Comparison of ENCODE assay signal across 8 cellular contexts in the genomic region with DNA sequence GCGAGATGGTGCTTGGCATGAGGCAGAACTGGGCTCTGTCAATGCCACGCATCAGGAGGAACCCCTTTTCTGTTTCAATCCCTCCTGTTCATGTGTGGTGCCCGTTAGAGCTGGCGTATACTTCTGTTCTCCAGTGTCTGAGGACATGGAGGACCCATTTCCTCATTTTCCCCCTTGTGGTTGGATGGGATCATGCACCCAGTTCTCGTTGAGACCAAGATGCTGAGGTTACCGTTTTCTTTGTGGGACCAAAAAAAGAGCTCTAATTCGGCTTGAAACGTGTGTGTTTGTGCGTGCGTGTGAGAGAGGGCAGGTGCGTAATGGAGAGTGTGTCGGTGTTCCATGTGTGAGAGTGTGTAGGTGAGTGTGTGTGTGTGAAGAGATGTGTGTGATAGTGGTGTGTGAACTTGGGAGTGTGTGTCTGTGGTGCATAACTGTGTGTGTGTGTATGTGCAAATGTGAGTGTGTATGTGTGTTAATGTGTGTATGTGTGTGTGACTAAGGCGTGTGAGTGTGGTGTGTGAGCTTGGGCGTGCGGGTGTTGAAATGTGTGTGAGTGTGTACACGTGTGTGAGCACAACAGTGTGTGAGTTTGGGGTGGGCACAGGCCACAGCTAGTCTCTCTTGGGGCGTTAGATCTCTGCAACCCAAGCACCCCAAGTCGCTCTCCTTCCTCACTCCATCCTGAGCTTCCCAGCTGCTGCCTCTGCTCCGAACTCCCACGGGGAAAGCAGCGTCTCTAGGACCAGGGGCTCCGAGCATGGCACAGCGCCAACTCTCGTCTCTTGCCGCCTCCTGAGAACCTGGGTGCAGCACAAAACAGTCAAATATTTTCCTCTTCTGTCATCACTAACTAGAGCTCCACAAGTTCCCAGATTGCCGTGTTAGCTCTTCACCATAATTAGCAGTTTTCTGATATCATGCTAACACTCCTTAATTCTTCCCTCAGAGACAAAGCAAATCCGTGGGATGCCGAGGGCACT.
DNase-seq lines count a peak whose midpoint lies in the region; ATAC-seq and TF ChIP-seq lines count a peak whose summit lies in the region.

No MANE protein-coding gene starts in this region.

- TF ChIP-seq CTCF in brain (conservative IDR thresholded peaks at IDR 0.05) (peak; percentile 19 to 45), nephron progenitor cell (IDR thresholded peaks at IDR 0.05) (peak; percentile 37)

- peak; percentile 42 for DNase-seq in activated CD4-positive, alpha-beta T cell treated with anti-CD3 and anti-CD28 coated beads for 48 hours
- no peak for DNase-seq in activated CD4-positive, alpha-beta T cell treated with anti-CD3 and anti-CD28 coated beads, Interleukin-2, amount 50 U/mL, for 4 hours
- peak; percentile 77 for DNase-seq in MV-4-11 (lab: John Stamatoyannopoulos, UW)
- DNase-seq in nephron progenitor cell, result no peak
- no peak for DNase-seq in glomerular visceral epithelial cell (ENCODE audit: extremely low spot score)

- H3K27me3 Mint-ChIP-seq in brain, result peaks cover 4% of the 10 kb centered on the region
- H3K27me3 Mint-ChIP-seq in nephron progenitor cell (ENCODE audit: low read depth, poor library complexity), result peaks cover 5% of the 10 kb centered on the region

- no peaks in the 10 kb centered on the region for H3K36me3 Mint-ChIP-seq in brain
- H3K36me3 Mint-ChIP-seq in nephron progenitor cell (ENCODE audit: low read depth), result no peaks in the 10 kb centered on the region

- ATAC-seq in GM21423 (IDR thresholded peaks at IDR 0.05; ENCODE audit: unreplicated experiment), result no peak
- no peak for ATAC-seq in GM18520 (IDR thresholded peaks at IDR 0.05; ENCODE audit: unreplicated experiment)

- H3K4me3 Mint-ChIP-seq in brain (no peak overlapping the region), nephron progenitor cell (no peak overlapping the region)

- H3K9me3 Mint-ChIP-seq in brain, result peaks cover 0 to 8% (median 0%) of the 10 kb centered on the region in 5 experiments
- no peaks in the 10 kb centered on the region for H3K9me3 Mint-ChIP-seq in nephron progenitor cell

- H3K27ac Mint-ChIP-seq in brain (peak overlapping the region in 2 of 5 experiments; percentile 5 to 23), nephron progenitor cell (no peak overlapping the region)

- no peaks in the 10 kb centered on the region for H3K4me1 Mint-ChIP-seq in brain
- peaks cover 44% of the 10 kb centered on the region for H3K4me1 Mint-ChIP-seq in nephron progenitor cell

Comparison
In these comparisons a context has a peak if more than half of its experiments do, and no peak if none do; other contexts are left out.
1. DNase-seq: peak in activated CD4-positive, alpha-beta T cell treated with anti-CD3 and anti-CD28 coated beads for 48 hours (single experiment) and MV-4-11 (single experiment); none in activated CD4-positive, alpha-beta T cell treated with anti-CD3 and anti-CD28 coated beads, Interleukin-2, amount 50 U/mL, for 4 hours (0 of 2), nephron progenitor cell (single experiment) and glomerular visceral epithelial cell (single experiment).